10 cellular contexts compared by ENCODE assay signal in the genomic region with DNA sequence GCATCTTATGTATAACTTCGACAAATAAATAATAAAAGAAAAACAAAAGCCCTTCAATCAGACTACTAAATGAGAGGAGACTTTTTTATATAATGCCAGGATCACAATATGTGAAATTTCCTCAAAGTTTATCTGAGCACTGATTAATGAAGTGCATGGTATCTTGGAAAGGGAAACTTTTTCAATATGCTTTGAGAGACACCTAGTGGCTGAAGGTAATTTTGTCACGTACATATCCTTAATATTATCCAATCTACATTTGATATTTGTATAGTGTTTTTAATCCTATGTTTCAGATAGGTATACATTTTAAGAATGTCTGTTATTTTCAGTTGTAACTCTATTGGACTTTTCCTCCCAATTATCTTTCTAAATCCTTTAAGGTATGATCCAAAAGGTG.
DNase-seq lines count a peak whose midpoint lies in the region; ATAC-seq and TF ChIP-seq lines count a peak whose summit lies in the region.
"Had no signal": no experiment of that assay in that cellular context is flagged by ENCODE, and none has a peak within 500 bp of the region (broad histone marks: within the 10 kb centered on the region; RNA-seq: fewer than 3 reads in every experiment).

No MANE protein-coding gene starts in this region.

- DNase-seq in heart right ventricle (no peak), right atrium auricular region (ENCODE audit: low spot score) (no peak), RPMI7951 (ENCODE audit: low read depth) (peak; percentile 10), upper lobe of right lung (no peak)
- no peak for DNase-seq in activated effector memory CD4-positive, alpha-beta T cell treated with Interleukin-2 at 50 U/mL for 16 hours
- no peak for DNase-seq in stimulated activated naive CD8-positive, alpha-beta T cell treated with anti-CD3 and anti-CD28 coated beads, Interleukin-15, amount 100 ng/mL, for 72 hours
- DNase-seq: activated naive CD8-positive, alpha-beta T cell treated with anti-CD3 and anti-CD28 coated beads, Interleukin-2, amount 10 ng/mL, durations not matched to agents 7 days and 5 days had no signal

- H3K4me1 ChIP-seq in heart right ventricle, result no peaks in the 10 kb centered on the region
- H3K4me1 ChIP-seq in right atrium auricular region, result no peaks in the 10 kb centered on the region
- H3K4me1 ChIP-seq in gastroesophageal sphincter, result no peaks in the 10 kb centered on the region
- H3K4me1 ChIP-seq in upper lobe of right lung, result no peaks in the 10 kb centered on the region

- H3K27me3 Mint-ChIP-seq in stimulated activated naive CD8-positive, alpha-beta T cell treated with anti-CD3 and anti-CD28 coated beads, Interleukin-15, amount 100 ng/mL, for 72 hours, result no peaks in the 10 kb centered on the region
- H3K27me3 Mint-ChIP-seq: activated naive CD8-positive, alpha-beta T cell treated with anti-CD3 and anti-CD28 coated beads, Interleukin-2, amount 10 ng/mL, durations not matched to agents 7 days and 5 days; IgD-negative memory B cell had no signal

- 13 to 20% methylated on average over 2 of the region's 2 CpGs for WGBS in heart right ventricle, 2 donors
- WGBS in gastroesophageal sphincter (ENCODE audit: low coverage in 1 of 2), 2 donors, result 5 to 22% methylated on average over 2 of the region's 2 CpGs

- H3K27me3 ChIP-seq in heart right ventricle (peaks cover 0 to 17% (median 0%) of the 10 kb centered on the region in 7 donors), right atrium auricular region (no peaks in the 10 kb centered on the region), gastroesophageal sphincter (no peaks in the 10 kb centered on the region), upper lobe of right lung (no peaks in the 10 kb centered on the region)

- H3K9me3 ChIP-seq in heart right ventricle (no peaks in the 10 kb centered on the region), right atrium auricular region (no peaks in the 10 kb centered on the region), gastroesophageal sphincter (no peaks in the 10 kb centered on the region), upper lobe of right lung (no peaks in the 10 kb centered on the region)

- intact Hi-C loops in heart right ventricle (cut with DNase I) (loop anchor here in 7 of 10 donors (2.0 to 10.0 kb wide), 5 partner anchors 82 to 330 kb away; no protein-coding TSS in a partner anchor), upper lobe of right lung (cut with DNase I) (no loop called here)

- ATAC-seq in heart right ventricle (no peak), gastroesophageal sphincter (no peak), upper lobe of right lung (no peak), GM19023 (IDR thresholded peaks at IDR 0.05; ENCODE audit: unreplicated experiment) (no peak)
- ATAC-seq in stimulated activated naive CD8-positive, alpha-beta T cell treated with anti-CD3 and anti-CD28 coated beads, Interleukin-15, amount 100 ng/mL, for 72 hours, result no peak

- H3K4me3 ChIP-seq in heart right ventricle, result no peak overlapping the region
- H3K4me3 ChIP-seq in right atrium auricular region, result no peak overlapping the region
- no peak overlapping the region for H3K4me3 ChIP-seq in gastroesophageal sphincter
- no peak overlapping the region for H3K4me3 ChIP-seq in upper lobe of right lung

- TF ChIP-seq POLR2A in gastroesophageal sphincter (IDR thresholded peaks at IDR 0.05), result no peak

- no peaks in the 10 kb centered on the region for H3K9me3 Mint-ChIP-seq in stimulated activated naive CD8-positive, alpha-beta T cell treated with anti-CD3 and anti-CD28 coated beads, Interleukin-15, amount 100 ng/mL, for 72 hours
- H3K9me3 Mint-ChIP-seq: activated naive CD8-positive, alpha-beta T cell treated with anti-CD3 and anti-CD28 coated beads, Interleukin-2, amount 10 ng/mL, durations not matched to agents 7 days and 5 days; IgD-negative memory B cell had no signal

- TF ChIP-seq CTCF in heart right ventricle (IDR thresholded peaks at IDR 0.05), result peak in 8 of 9 donors; percentile 9 to 62 (median 53)
- TF ChIP-seq CTCF in right atrium auricular region (IDR thresholded peaks at IDR 0.05), result peak in 1 of 2 donors; percentile 64
- peak in 3 of 4 experiments; percentile 27 to 61 (median 30) for TF ChIP-seq CTCF in gastroesophageal sphincter (IDR thresholded peaks at IDR 0.05)
- TF ChIP-seq CTCF in upper lobe of right lung (IDR thresholded peaks at IDR 0.05), result peak; percentile 47

- H3K27ac ChIP-seq in heart right ventricle, result no peak overlapping the region
- no peak overlapping the region for H3K27ac ChIP-seq in right atrium auricular region
- H3K27ac ChIP-seq in gastroesophageal sphincter, result no peak overlapping the region
- no peak overlapping the region for H3K27ac ChIP-seq in upper lobe of right lung

- H3K4me3 Mint-ChIP-seq in stimulated activated naive CD8-positive, alpha-beta T cell treated with anti-CD3 and anti-CD28 coated beads, Interleukin-15, amount 100 ng/mL, for 72 hours, result no peak overlapping the region
- H3K4me3 Mint-ChIP-seq: activated naive CD8-positive, alpha-beta T cell treated with anti-CD3 and anti-CD28 coated beads, Interleukin-2, amount 10 ng/mL, durations not matched to agents 7 days and 5 days; IgD-negative memory B cell had no signal

- no peak overlapping the region for H3K27ac Mint-ChIP-seq in stimulated activated naive CD8-positive, alpha-beta T cell treated with anti-CD3 and anti-CD28 coated beads, Interleukin-15, amount 100 ng/mL, for 72 hours
- H3K27ac Mint-ChIP-seq: activated naive CD8-positive, alpha-beta T cell treated with anti-CD3 and anti-CD28 coated beads, Interleukin-2, amount 10 ng/mL, durations not matched to agents 7 days and 5 days had no signal

- TF ChIP-seq EP300 in gastroesophageal sphincter (IDR thresholded peaks at IDR 0.05), result no peak

- H3K36me3 ChIP-seq in heart right ventricle, result no peaks in the 10 kb centered on the region
- no peaks in the 10 kb centered on the region for H3K36me3 ChIP-seq in right atrium auricular region
- H3K36me3 ChIP-seq in gastroesophageal sphincter, result no peaks in the 10 kb centered on the region
- no peaks in the 10 kb centered on the region for H3K36me3 ChIP-seq in upper lobe of right lung

- H3K4me1 Mint-ChIP-seq in stimulated activated naive CD8-positive, alpha-beta T cell treated with anti-CD3 and anti-CD28 coated beads, Interleukin-15, amount 100 ng/mL, for 72 hours, result no peaks in the 10 kb centered on the region
- H3K4me1 Mint-ChIP-seq: activated naive CD8-positive, alpha-beta T cell treated with anti-CD3 and anti-CD28 coated beads, Interleukin-2, amount 10 ng/mL, durations not matched to agents 7 days and 5 days; IgD-negative memory B cell had no signal
